Comparison of ENCODE assay signal across 1 cellular context in the genomic region with DNA sequence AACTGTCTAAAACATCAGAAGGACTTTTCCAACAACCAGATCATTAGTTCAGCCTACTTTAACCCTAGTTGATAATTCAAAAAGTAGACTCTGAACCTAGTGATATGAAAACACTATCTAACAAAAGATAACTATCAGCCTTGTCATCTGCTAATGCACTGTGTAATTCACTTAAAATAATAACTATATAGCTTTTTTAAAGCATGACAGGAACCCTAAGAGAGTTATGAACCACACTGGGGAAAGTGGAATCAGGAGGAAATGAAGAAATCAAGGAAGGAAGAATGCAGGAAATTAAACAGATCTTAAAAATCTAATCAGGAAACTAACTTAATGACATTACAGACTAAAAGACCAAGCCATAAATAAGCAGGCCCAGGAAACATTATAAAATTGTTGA.
TF ChIP-seq lines count a peak whose summit lies in the region.

No MANE protein-coding gene starts in this region.

TF ChIP-seq in GM12878, 131 proteins besides CTCF, POLR2A, EP300 and RAD21:
- TF ChIP-seq, protein P1, sequence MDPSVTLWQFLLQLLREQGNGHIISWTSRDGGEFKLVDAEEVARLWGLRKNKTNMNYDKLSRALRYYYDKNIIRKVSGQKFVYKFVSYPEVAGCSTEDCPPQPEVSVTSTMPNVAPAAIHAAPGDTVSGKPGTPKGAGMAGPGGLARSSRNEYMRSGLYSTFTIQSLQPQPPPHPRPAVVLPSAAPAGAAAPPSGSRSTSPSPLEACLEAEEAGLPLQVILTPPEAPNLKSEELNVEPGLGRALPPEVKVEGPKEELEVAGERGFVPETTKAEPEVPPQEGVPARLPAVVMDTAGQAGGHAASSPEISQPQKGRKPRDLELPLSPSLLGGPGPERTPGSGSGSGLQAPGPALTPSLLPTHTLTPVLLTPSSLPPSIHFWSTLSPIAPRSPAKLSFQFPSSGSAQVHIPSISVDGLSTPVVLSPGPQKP (IDR thresholded peaks at IDR 0.05; ENCODE audit: low read depth, low read length), result no peak
- TF ChIP-seq, protein P2, sequence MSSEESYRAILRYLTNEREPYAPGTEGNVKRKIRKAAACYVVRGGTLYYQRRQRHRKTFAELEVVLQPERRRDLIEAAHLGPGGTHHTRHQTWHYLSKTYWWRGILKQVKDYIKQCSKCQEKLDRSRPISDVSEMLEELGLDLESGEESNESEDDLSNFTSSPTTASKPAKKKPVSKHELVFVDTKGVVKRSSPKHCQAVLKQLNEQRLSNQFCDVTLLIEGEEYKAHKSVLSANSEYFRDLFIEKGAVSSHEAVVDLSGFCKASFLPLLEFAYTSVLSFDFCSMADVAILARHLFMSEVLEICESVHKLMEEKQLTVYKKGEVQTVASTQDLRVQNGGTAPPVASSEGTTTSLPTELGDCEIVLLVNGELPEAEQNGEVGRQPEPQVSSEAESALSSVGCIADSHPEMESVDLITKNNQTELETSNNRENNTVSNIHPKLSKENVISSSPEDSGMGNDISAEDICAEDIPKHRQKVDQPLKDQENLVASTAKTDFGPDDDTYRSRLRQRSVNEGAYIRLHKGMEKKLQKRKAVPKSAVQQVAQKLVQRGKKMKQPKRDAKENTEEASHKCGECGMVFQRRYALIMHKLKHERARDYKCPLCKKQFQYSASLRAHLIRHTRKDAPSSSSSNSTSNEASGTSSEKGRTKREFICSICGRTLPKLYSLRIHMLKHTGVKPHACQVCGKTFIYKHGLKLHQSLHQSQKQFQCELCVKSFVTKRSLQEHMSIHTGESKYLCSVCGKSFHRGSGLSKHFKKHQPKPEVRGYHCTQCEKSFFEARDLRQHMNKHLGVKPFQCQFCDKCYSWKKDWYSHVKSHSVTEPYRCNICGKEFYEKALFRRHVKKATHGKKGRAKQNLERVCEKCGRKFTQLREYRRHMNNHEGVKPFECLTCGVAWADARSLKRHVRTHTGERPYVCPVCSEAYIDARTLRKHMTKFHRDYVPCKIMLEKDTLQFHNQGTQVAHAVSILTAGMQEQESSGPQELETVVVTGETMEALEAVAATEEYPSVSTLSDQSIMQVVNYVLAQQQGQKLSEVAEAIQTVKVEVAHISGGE (CRISPR knock-in tag; IDR thresholded peaks at IDR 0.05), result no peak
- TF ChIP-seq, protein P3, sequence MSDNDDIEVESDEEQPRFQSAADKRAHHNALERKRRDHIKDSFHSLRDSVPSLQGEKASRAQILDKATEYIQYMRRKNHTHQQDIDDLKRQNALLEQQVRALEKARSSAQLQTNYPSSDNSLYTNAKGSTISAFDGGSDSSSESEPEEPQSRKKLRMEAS (IDR thresholded peaks at IDR 0.05; ENCODE audit: low read depth, low read length), result no peak
TF ChIP-seq in GM12878: peak in this region for 0.
